In genomic region chr2:26847663-26848335, GRCh38 we compare ENCODE assay signal across 9 cellular contexts. TPM values are rescaled to one million over a fixed set of nuclear protein-coding genes. Genes with fewer than 3 reads are reported as not detected.
A peak's percentile ranks its signal among the peaks of the same experiment; 100 is the strongest.
DNase-seq lines count a peak whose midpoint lies in the region; ATAC-seq and TF ChIP-seq lines count a peak whose summit lies in the region.
"Had no signal": no experiment of that assay in that cellular context is flagged by ENCODE, and none has a peak within 500 bp of the region (broad histone marks: within the 10 kb centered on the region; RNA-seq: fewer than 3 reads in every experiment).

Gene DPYSL5, plus strand, starts transcription at chr2:26848132. Its CDS starts 50,368 bp downstream, at chr2:26898500.

- TF ChIP-seq CTCF in transverse colon (IDR thresholded peaks at IDR 0.05): no peak

- peak within 1 kb of the TSS in 3 of 4 donors; percentile 11 to 44 (median 33) for H3K4me3 ChIP-seq in transverse colon
- H3K4me3 ChIP-seq: lung had no signal

- H3K27ac Mint-ChIP-seq in activated CD4-positive, alpha-beta T cell treated with anti-CD3 and anti-CD28 coated beads for 36 hours: no peak within 1 kb of the TSS
- no peak within 1 kb of the TSS for H3K27ac Mint-ChIP-seq in memory B cell

- CTCF ChIA-PET in activated CD4-positive, alpha-beta T cell treated with anti-CD3 and anti-CD28 coated beads for 36 hours (lab: Charles Lee): interaction anchor here (0.6 to 5.7 kb wide), 6 partner anchors 15 to 227 kb away, joined by 3 to 108 read pairs (median 23); no protein-coding TSS in a partner anchor

- WGBS in transverse colon (ENCODE audit: low coverage in 1 of 2), 2 donors: 1% methylated on average over 49 of the region's 82 CpGs; no CpG with 5 or more reads in 1 of the 2 donors

- H3K27me3 ChIP-seq in transverse colon: peaks cover 98% of the 10 kb centered on the region

- in situ Hi-C loops in transverse colon (cut with MboI; ENCODE audit: low pct_ligation_motif_present in 1 of 4, low pct_unique_long_range_greater_than_20kb in 1 of 4, low sequenced_read_pairs in 3 of 4): loop anchor here in 3 of 4 donors (10.0 kb wide), 2 partner anchors 77 to 97 kb away; no protein-coding TSS in a partner anchor

- no peak for TF ChIP-seq POLR2A in transverse colon (IDR thresholded peaks at IDR 0.05)

- no peaks in the 10 kb centered on the region for H3K36me3 ChIP-seq in transverse colon

- no peaks in the 10 kb centered on the region for H3K9me3 ChIP-seq in transverse colon

- peak; percentile 40 for ATAC-seq in activated CD4-positive, alpha-beta T cell treated with anti-CD3 and anti-CD28 coated beads for 36 hours
- ATAC-seq in memory B cell (ENCODE audit: low read depth): peak; percentile 22
- no peak for ATAC-seq in HG03342 (IDR thresholded peaks at IDR 0.05; ENCODE audit: unreplicated experiment)

- peaks cover 23 to 35% (median 29%) of the 10 kb centered on the region in 4 donors for H3K4me1 ChIP-seq in transverse colon

- H3K27ac ChIP-seq in angular gyrus (ENCODE audit: low read depth, low read length) (peak within 1 kb of the TSS; percentile 62), transverse colon (no peak within 1 kb of the TSS)

- intact Hi-C loops in activated CD4-positive, alpha-beta T cell treated with anti-CD3 and anti-CD28 coated beads for 36 hours (cut with DNase I, micrococcal nuclease): loop anchor here (2.0 to 10.0 kb wide), 3 partner anchors 169 to 457 kb away; partner anchors contain the start of genes SLC30A3 (in 1 of the 2) and UCN (in 1 of the 2)
- intact Hi-C loops in transverse colon (cut with DNase I; ENCODE audit: low total_unique reads): loop anchor here (5.0 kb wide), 1 partner anchor 95 kb away; no protein-coding TSS in a partner anchor

- no peaks in the 10 kb centered on the region for H3K9me3 Mint-ChIP-seq in activated CD4-positive, alpha-beta T cell treated with anti-CD3 and anti-CD28 coated beads for 36 hours (ENCODE audit: low read depth)
- no peaks in the 10 kb centered on the region for H3K9me3 Mint-ChIP-seq in memory B cell

- peak; percentile 40 for DNase-seq in activated CD4-positive, alpha-beta T cell treated with anti-CD3 and anti-CD28 coated beads for 36 hours
- DNase-seq in activated CD4-positive, alpha-beta T cell treated with anti-CD3 and anti-CD28 coated beads for 1 hour: no peak
- DNase-seq in NCI-H446 (lab: John Stamatoyannopoulos, UW) (peak; percentile 66 to 90), memory B cell (ENCODE audit: low spot score in 2 of 2) (peak; percentile 5 to 28), transverse colon (no peak), activated gamma-delta T cell (lab: John Stamatoyannopoulos, UW) (no peak)

- H3K4me3 Mint-ChIP-seq in activated CD4-positive, alpha-beta T cell treated with anti-CD3 and anti-CD28 coated beads for 36 hours: peak within 1 kb of the TSS; percentile 44
- H3K4me3 Mint-ChIP-seq in memory B cell: peak within 1 kb of the TSS; percentile 85

- no peak for TF ChIP-seq EP300 in transverse colon (IDR thresholded peaks at IDR 0.05; ENCODE audit: low read depth)

- H3K36me3 Mint-ChIP-seq in activated CD4-positive, alpha-beta T cell treated with anti-CD3 and anti-CD28 coated beads for 36 hours (ENCODE audit: low read depth): no peaks in the 10 kb centered on the region
- no peaks in the 10 kb centered on the region for H3K36me3 Mint-ChIP-seq in memory B cell

- POLR2A ChIA-PET in activated CD4-positive, alpha-beta T cell treated with anti-CD3 and anti-CD28 coated beads for 36 hours (lab: Charles Lee): no interaction called here

- H3K27me3 Mint-ChIP-seq in activated CD4-positive, alpha-beta T cell treated with anti-CD3 and anti-CD28 coated beads for 36 hours: peaks cover 52% of the 10 kb centered on the region
- H3K27me3 Mint-ChIP-seq in memory B cell: peaks cover 18% of the 10 kb centered on the region

- peaks cover 11% of the 10 kb centered on the region for H3K4me1 Mint-ChIP-seq in activated CD4-positive, alpha-beta T cell treated with anti-CD3 and anti-CD28 coated beads for 36 hours
- H3K4me1 Mint-ChIP-seq in memory B cell: peaks cover 6% of the 10 kb centered on the region

RNA-seq across cellular contexts. Expression of gene DPYSL5, which starts in this region (rescaled TPM):
- total RNA-seq in activated CD4-positive, alpha-beta T cell treated with anti-CD3 and anti-CD28 coated beads for 36 hours: under 1 TPM; 0.07 to 0.09 TPM
- under 1 TPM in 1 of 4 donors, not detected in 3; 0.32 TPM for total RNA-seq in transverse colon

Comparison
In these comparisons a context has a peak if more than half of its experiments do, and no peak if none do; other contexts are left out.
1. Peak in DNase-seq and ATAC-seq in activated CD4-positive, alpha-beta T cell treated with anti-CD3 and anti-CD28 coated beads for 36 hours; RNA of the gene not detected or under 1 TPM.
2. DNase-seq: peak in NCI-H446 (2 of 2) and memory B cell (2 of 2); none in activated CD4-positive, alpha-beta T cell treated with anti-CD3 and anti-CD28 coated beads for 1 hour (single experiment), transverse colon (single experiment) and activated gamma-delta T cell (single experiment).